ENCODE assay signal across 8 cellular contexts in the genomic region with DNA sequence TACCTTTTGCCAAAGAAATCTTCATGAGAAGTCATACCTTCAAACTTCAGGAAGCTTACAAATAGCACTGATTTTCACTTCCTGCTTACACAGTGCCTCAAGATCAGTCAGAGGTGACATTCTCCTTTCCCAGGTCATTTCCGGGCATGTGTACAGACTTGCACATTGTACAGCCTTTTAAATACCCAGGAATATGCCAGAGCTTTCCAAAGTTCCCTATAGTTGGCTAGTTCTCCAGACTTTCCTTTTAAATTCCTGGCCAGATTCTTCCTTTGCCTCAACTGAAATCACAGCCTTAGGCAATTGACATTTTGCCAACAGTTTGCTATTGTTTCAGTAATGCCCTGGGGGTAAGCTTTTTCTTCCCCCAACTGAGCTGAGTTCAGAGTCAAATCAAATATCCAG. TPM values are rescaled to one million over a fixed set of nuclear protein-coding genes. Genes with fewer than 3 reads are reported as not detected.
DNase-seq lines count a peak whose midpoint lies in the region; ATAC-seq, FAIRE-seq and TF ChIP-seq lines count a peak whose summit lies in the region.

No MANE protein-coding gene starts in this region.

- CTCF ChIA-PET in GM12878 (lab: Yijun Ruan, JAX), result interaction anchor here (0.7 to 3.9 kb wide), 8 partner anchors 11 to 254 kb away, joined by 3 to 24 read pairs (median 6); no protein-coding TSS in a partner anchor

- no peaks in the 10 kb centered on the region; the same call in none of the 2 replicates for H3K79me2 ChIP-seq in GM12878 (ENCODE audit: control insufficient read depth, insufficient read depth, low read length)

- TF ChIP-seq RAD21 in GM12878 (IDR thresholded peaks at IDR 0.05; ENCODE audit: insufficient read depth, low read depth, low read length), result no peak

- H3K4me3 ChIP-seq in GM12878, result peak overlapping the region; percentile 48; the same call in 1 of the 2 replicates
- H3K4me3 ChIP-seq in tibial nerve, result no peak overlapping the region

- H3K27me3 Mint-ChIP-seq in activated naive CD4-positive, alpha-beta T cell treated with anti-CD3 and anti-CD28 coated beads, Interleukin-2, amount 50 U/mL, for 24 hours, result no peaks in the 10 kb centered on the region
- H3K27me3 Mint-ChIP-seq in stimulated activated memory B cell treated with anti-CD40 and anti-IgM and Interleukin-4, amounts not matched to agents 10 μg/mL and 1 μg/mL and 100 μg/mL, for 72 hours, result no peaks in the 10 kb centered on the region

- H3K4me1 Mint-ChIP-seq in activated naive CD4-positive, alpha-beta T cell treated with anti-CD3 and anti-CD28 coated beads, Interleukin-2, amount 50 U/mL, for 24 hours, result peaks cover 79% of the 10 kb centered on the region
- H3K4me1 Mint-ChIP-seq in stimulated activated memory B cell treated with anti-CD40 and anti-IgM and Interleukin-4, amounts not matched to agents 10 μg/mL and 1 μg/mL and 100 μg/mL, for 72 hours, result peaks cover 62% of the 10 kb centered on the region

- H3K36me3 ChIP-seq in GM12878 (ENCODE audit: control insufficient read depth in 2 of 2, insufficient read depth in 2 of 2, low read length in 1 of 2) (peaks cover 0 to 4% of the 10 kb centered on the region in 2 experiments; a peak in 2 of 4 replicates), tibial nerve (peaks cover 0 to 15% (median 0%) of the 10 kb centered on the region in 3 donors)

- ATAC-seq in HG03442 (IDR thresholded peaks at IDR 0.05; ENCODE audit: unreplicated experiment) (peak; percentile 34), GM12878 (peak; percentile 60)
- ATAC-seq in stimulated activated memory B cell treated with anti-CD40 and anti-IgM and Interleukin-4, amounts not matched to agents 10 μg/mL and 1 μg/mL and 100 μg/mL, for 72 hours, result peak; percentile 73

- H3K27me3 ChIP-seq in GM12878 (replicated peaks in 1 of 2; ENCODE audit: control insufficient read depth in 2 of 2, insufficient read depth in 2 of 2, low read length in 1 of 2) (no peaks in the 10 kb centered on the region), tibial nerve (no peaks in the 10 kb centered on the region)

- POLR2A ChIA-PET in GM12878 (lab: Charles Lee), result interaction anchor here (0.8 to 9.3 kb wide), 6 partner anchors 10 to 49 kb away, joined by 3 to 81 read pairs (median 4); a partner anchor contains a TSS

- TF ChIP-seq EP300 in GM12878 (IDR thresholded peaks at IDR 0.05; ENCODE audit: borderline replicate concordance in 1 of 2, control insufficient read depth in 1 of 2, low read depth in 2 of 2, low read length in 2 of 2), result peak in 1 of 2 experiments; percentile 10; a peak in 1 of 4 replicates
- TF ChIP-seq EP300 in tibial nerve (IDR thresholded peaks at IDR 0.05), result peak in 1 of 2 donors; percentile 15

- no peak overlapping the region; the same call in 1 of the 2 replicates for H2AFZ ChIP-seq in GM12878 (ENCODE audit: control insufficient read depth, low read depth, low read length)

- H3K4me3 Mint-ChIP-seq in activated naive CD4-positive, alpha-beta T cell treated with anti-CD3 and anti-CD28 coated beads, Interleukin-2, amount 50 U/mL, for 24 hours, result peak overlapping the region; percentile 94
- H3K4me3 Mint-ChIP-seq in stimulated activated memory B cell treated with anti-CD40 and anti-IgM and Interleukin-4, amounts not matched to agents 10 μg/mL and 1 μg/mL and 100 μg/mL, for 72 hours, result peak overlapping the region; percentile 68

- no peaks in the 10 kb centered on the region for H3K9me3 Mint-ChIP-seq in activated naive CD4-positive, alpha-beta T cell treated with anti-CD3 and anti-CD28 coated beads, Interleukin-2, amount 50 U/mL, for 24 hours
- H3K9me3 Mint-ChIP-seq in stimulated activated memory B cell treated with anti-CD40 and anti-IgM and Interleukin-4, amounts not matched to agents 10 μg/mL and 1 μg/mL and 100 μg/mL, for 72 hours, result no peaks in the 10 kb centered on the region

- TF ChIP-seq POLR2A in GM12878 (IDR thresholded peaks at IDR 0.05; ENCODE audit: low read depth, low read length), result no peak
- TF ChIP-seq POLR2A in tibial nerve (IDR thresholded peaks at IDR 0.05), result no peak

- SMC1A ChIA-PET in GM12878 (lab: Charles Lee; ENCODE audit: uncharacterized antibody, unreplicated experiment), result interaction anchor here (1.0 to 9.8 kb wide), 11 partner anchors 9 to 234 kb away, joined by 3 to 131 read pairs (median 25); a partner anchor contains a TSS

- peak overlapping the region; percentile 54 for H3K9ac ChIP-seq in GM12878 (ENCODE audit: control insufficient read depth, insufficient read depth, low read length)

- H3K9me3 ChIP-seq in GM12878 (replicated peaks; ENCODE audit: control insufficient read depth, insufficient read depth, low read length), result no peaks in the 10 kb centered on the region; the same call in 2 of the 3 replicates
- peaks cover 0 to 18% (median 0%) of the 10 kb centered on the region in 4 donors for H3K9me3 ChIP-seq in tibial nerve

- FAIRE-seq in GM12878 (lab: Jason Lieb, UNC), result peak; percentile 23

- no TSS peak for BruUV-seq in GM12878 (replicated peaks; lab: Mats Ljungman, UMichigan)

- DNase-seq in activated naive CD4-positive, alpha-beta T cell (lab: John Stamatoyannopoulos, UW), result no peak
- peak; percentile 74 for DNase-seq in GM12878 (ENCODE audit: low read depth, low spot score)
- DNase-seq in NCI-H1048 (lab: John Stamatoyannopoulos, UW), result no peak
- DNase-seq in SKM-1 treated with dmso at 0.1 percent for 144 hours (lab: John Stamatoyannopoulos, UW; ENCODE audit: unreplicated experiment), result no peak
- no peak for DNase-seq in tibial nerve (ENCODE audit: low spot score in 2 of 2)

- peak overlapping the region; percentile 99 for H3K27ac Mint-ChIP-seq in activated naive CD4-positive, alpha-beta T cell treated with anti-CD3 and anti-CD28 coated beads, Interleukin-2, amount 50 U/mL, for 24 hours
- peak overlapping the region; percentile 92 for H3K27ac Mint-ChIP-seq in stimulated activated memory B cell treated with anti-CD40 and anti-IgM and Interleukin-4, amounts not matched to agents 10 μg/mL and 1 μg/mL and 100 μg/mL, for 72 hours

- WGBS in GM12878 (ENCODE audit: insufficient coverage, insufficient replicate concordance, low lambda C conversion rate, missing lambda C conversion rate), result 0% methylated on average over 1 of the region's 1 CpG
- 86 to 92% methylated on average over 1 of the region's 1 CpG for WGBS in tibial nerve, 2 donors

- H3K4me1 ChIP-seq in GM12878 (ENCODE audit: control insufficient read depth, insufficient read depth, low read length) (peaks cover 54% of the 10 kb centered on the region), tibial nerve (peaks cover 0 to 3% (median 0%) of the 10 kb centered on the region in 4 donors)

- H4K20me1 ChIP-seq in GM12878 (ENCODE audit: control insufficient read depth, insufficient read depth), result no peaks in the 10 kb centered on the region

- H3K4me2 ChIP-seq in GM12878 (ENCODE audit: control insufficient read depth, insufficient read depth), result peak overlapping the region; percentile 87

- peaks cover 26% of the 10 kb centered on the region for H3K36me3 Mint-ChIP-seq in activated naive CD4-positive, alpha-beta T cell treated with anti-CD3 and anti-CD28 coated beads, Interleukin-2, amount 50 U/mL, for 24 hours
- H3K36me3 Mint-ChIP-seq in stimulated activated memory B cell treated with anti-CD40 and anti-IgM and Interleukin-4, amounts not matched to agents 10 μg/mL and 1 μg/mL and 100 μg/mL, for 72 hours, result no peaks in the 10 kb centered on the region

- H3K27ac ChIP-seq in GM12878 (ENCODE audit: control insufficient read depth, insufficient read depth), result peak overlapping the region; percentile 97
- H3K27ac ChIP-seq in tibial nerve, result peak overlapping the region in 1 of 4 donors; percentile 17

- RAD21 ChIA-PET in GM12878 (lab: Charles Lee; ENCODE audit: unreplicated experiment), result interaction anchor here (0.7 to 10.1 kb wide), 9 partner anchors 11 to 173 kb away, joined by 3 to 180 read pairs (median 9); a partner anchor contains a TSS

- no peak for TF ChIP-seq CTCF in GM12878 (IDR thresholded peaks at IDR 0.05 in 2 of 3, conservative IDR thresholded peaks at IDR 0.05 in 1 of 3; ENCODE audit: control insufficient read depth in 2 of 3, extremely low read depth in 1 of 3, insufficient read depth in 1 of 3, low read depth in 3 of 3, low read length in 3 of 3)
- no peak for TF ChIP-seq CTCF in tibial nerve (IDR thresholded peaks at IDR 0.05)

- intact Hi-C loops in GM12878 (cut with micrococcal nuclease; ENCODE audit: unreplicated experiment), result loop anchor here (2.0 kb wide), 1 partner anchor 30 kb away; no protein-coding TSS in a partner anchor

- in situ Hi-C loops in GM12878 (cut with MboI), result loop anchor here (5.0 to 10.0 kb wide), 2 partner anchors 44 to 256 kb away; no protein-coding TSS in a partner anchor

TF ChIP-seq in GM12878, 131 proteins besides CTCF, POLR2A, EP300 and RAD21 (continues in another document):
- TF ChIP-seq FOXM1 (IDR thresholded peaks at IDR 0.05; ENCODE audit: low read depth, low read length) (0 out of 2 replicates have a peak, but pooled peaks have one; percentile 45), BHLHE40 (IDR thresholded peaks at IDR 0.05; ENCODE audit: borderline replicate concordance in 1 of 2, low read depth in 2 of 2, low read length in 1 of 2) (no peak), IKZF2 (IDR thresholded peaks at IDR 0.05) (peak; percentile 47 to 57; a peak in 1 of 4 replicates)

RNA-seq across cellular contexts. Expression of a gene that starts 47.2 kb away (rescaled TPM):
- total RNA-seq in GM12878 (2013; cell fraction: nucleolus; rRNA removed), result 84.6 and 85.6 TPM in 2 replicates
- total RNA-seq in GM12878 (2014; rRNA removed) (3.6 and 4.7 TPM in 2 replicates), GM12878 (2014; rRNA removed; fragmentation: Illumina TruSeq; extraction: Trizol) (6.3 and 6.6 TPM in 2 replicates), GM12878 (2021) (11.9 and 14.8 TPM in 2 replicates), tibial nerve (10 to 100 TPM; 10.9 to 20.8 (median 13.7) TPM)
- 3.3 TPM for polyA plus RNA-seq in GM12878 (2011; ENCODE audit: low read depth)
- polyA plus RNA-seq in GM12878 (2011; rRNA removed) (26.4 and 26.8 TPM in 2 replicates), GM12878 (2014; fragmentation: Illumina TruSeq; extraction: Trizol) (4.8 and 5.6 TPM in 2 replicates), GM12878 (2014; fragmentation: Nextera tagmentation; extraction: Ambion mirVana) (1 to 10 TPM; 1.2 to 1.8 TPM), GM12878 (2014; rRNA removed) (3.2 and 8.2 TPM in 2 replicates), GM12878 (2016; fragmentation: Nextera tagmentation; extraction: Ambion mirVana) (1 to 10 TPM; 7.1 to 8.4 TPM)
- 13.0 and 16.8 TPM in 2 replicates for polyA plus RNA-seq in GM12878 (2011; cell fraction: cytosol; rRNA removed)
- 40.3 and 51.1 TPM in 2 replicates for polyA plus RNA-seq in GM12878 (2011; cell fraction: nucleus; rRNA removed)
- polyA plus RNA-seq in GM12878 (2012), result 4.3 and 5.8 TPM in 2 replicates
- polyA minus RNA-seq in GM12878 (2011; rRNA and poly(A)+ RNA removed), result 208 and 264 TPM in 2 replicates
- 25.1 and 33.7 TPM in 2 replicates for polyA minus RNA-seq in GM12878 (2011; cell fraction: cytosol; rRNA and poly(A)+ RNA removed)
- polyA minus RNA-seq in GM12878 (2011; cell fraction: nucleus; rRNA and poly(A)+ RNA removed), result 103 and 216 TPM in 2 replicates
